Comparison of ENCODE assay signal across 18 cellular contexts in the genomic region with DNA sequence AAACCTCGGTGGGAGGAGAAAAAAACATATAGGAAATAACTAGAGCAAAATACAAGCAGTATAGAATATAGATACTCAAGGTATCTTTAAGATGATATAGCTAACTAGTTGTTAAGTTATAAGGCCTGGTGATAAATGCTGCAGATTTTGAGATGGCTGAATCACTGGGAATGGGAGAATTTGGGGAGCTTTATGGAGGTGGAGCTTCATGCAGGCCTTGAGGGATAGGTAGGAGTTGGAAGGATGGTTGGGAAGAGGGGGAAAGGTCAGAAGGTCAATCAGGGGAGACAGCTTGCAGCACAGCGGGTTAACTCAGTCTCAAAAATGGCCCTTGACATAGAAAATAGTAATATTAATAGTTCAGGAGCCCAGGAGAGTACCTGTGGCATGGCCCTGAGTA.
"Had no signal": no experiment of that assay in that cellular context is flagged by ENCODE, and none has a peak within 500 bp of the region (broad histone marks: within the 10 kb centered on the region; RNA-seq: fewer than 3 reads in every experiment).

No MANE protein-coding gene starts in this region.

- H3K27me3 ChIP-seq: dorsolateral prefrontal cortex, foreskin keratinocyte, hepatocyte, tibial nerve had no signal

- H3K27me3 Mint-ChIP-seq: activated CD4-positive, alpha-beta memory T cell treated with anti-CD3 and anti-CD28 coated beads, Interleukin-2, amount 10 ng/mL, durations not matched to agents 7 days and 5 days; activated CD4-positive, alpha-beta T cell treated with anti-CD3 and anti-CD28 coated beads for 36 hours; activated CD8-positive, alpha-beta memory T cell treated with anti-CD3 and anti-CD28 coated beads, Interleukin-2, amount 10 ng/mL, durations not matched to agents 7 days and 5 days had no signal

- DNase-seq: activated CD4-positive, alpha-beta memory T cell treated with anti-CD3 and anti-CD28 coated beads, Interleukin-2, amount 10 ng/mL, durations not matched to agents 7 days and 5 days; activated CD4-positive, alpha-beta T cell treated with anti-CD3 and anti-CD28 coated beads for 36 hours; activated CD8-positive, alpha-beta memory T cell treated with anti-CD3 and anti-CD28 coated beads, Interleukin-2, amount 10 ng/mL, durations not matched to agents 7 days and 5 days; dorsolateral prefrontal cortex; foreskin keratinocyte; left cardiac atrium; occipital lobe; right cardiac atrium had no signal

- H3K36me3 Mint-ChIP-seq: activated CD8-positive, alpha-beta memory T cell treated with anti-CD3 and anti-CD28 coated beads, Interleukin-2, amount 10 ng/mL, durations not matched to agents 7 days and 5 days; activated naive CD8-positive, alpha-beta T cell; natural killer cell treated with Interleukin-12 subunit alpha and Interleukin-12 subunit beta and Interleukin-15 and Interleukin-18, amount 100 ng/mL, for 72 hours had no signal

- H3K27ac ChIP-seq: dorsolateral prefrontal cortex, foreskin keratinocyte, hepatocyte, prostate gland had no signal

- H3K4me1 ChIP-seq: prostate gland had no signal

- H3K4me2 ChIP-seq: hepatocyte had no signal

- H3K27ac Mint-ChIP-seq: activated CD4-positive, alpha-beta memory T cell treated with anti-CD3 and anti-CD28 coated beads, Interleukin-2, amount 10 ng/mL, durations not matched to agents 7 days and 5 days; activated CD4-positive, alpha-beta T cell treated with anti-CD3 and anti-CD28 coated beads for 36 hours; activated CD8-positive, alpha-beta memory T cell treated with anti-CD3 and anti-CD28 coated beads, Interleukin-2, amount 10 ng/mL, durations not matched to agents 7 days and 5 days; activated naive CD8-positive, alpha-beta T cell; natural killer cell treated with Interleukin-12 subunit alpha and Interleukin-12 subunit beta and Interleukin-15 and Interleukin-18, amount 100 ng/mL, for 72 hours; stimulated activated naive CD8-positive, alpha-beta T cell treated with anti-CD3 and anti-CD28 coated beads, Interleukin-15, Interleukin-2, amounts not matched to agents 100 ng/mL and 50 ng/mL, for 24 hours; T-helper 2 cell treated with Interferon-gamma antibody and Interleukin-4, amounts not matched to agents 5 μg/mL and 100 μg/mL, for 36 hours had no signal

- ATAC-seq: activated CD4-positive, alpha-beta T cell treated with anti-CD3 and anti-CD28 coated beads for 36 hours; activated CD8-positive, alpha-beta memory T cell treated with anti-CD3 and anti-CD28 coated beads, Interleukin-2, amount 10 ng/mL, durations not matched to agents 7 days and 5 days; foreskin keratinocyte; left cardiac atrium; natural killer cell treated with Interleukin-12 subunit alpha and Interleukin-12 subunit beta and Interleukin-15 and Interleukin-18, amount 100 ng/mL, for 72 hours had no signal

- FAIRE-seq: colon, islet of Langerhans, TTC549 had no signal

- H3K4me3 Mint-ChIP-seq: activated CD4-positive, alpha-beta memory T cell treated with anti-CD3 and anti-CD28 coated beads, Interleukin-2, amount 10 ng/mL, durations not matched to agents 7 days and 5 days; activated CD4-positive, alpha-beta T cell treated with anti-CD3 and anti-CD28 coated beads for 36 hours; activated CD8-positive, alpha-beta memory T cell treated with anti-CD3 and anti-CD28 coated beads, Interleukin-2, amount 10 ng/mL, durations not matched to agents 7 days and 5 days; activated naive CD8-positive, alpha-beta T cell; natural killer cell treated with Interleukin-12 subunit alpha and Interleukin-12 subunit beta and Interleukin-15 and Interleukin-18, amount 100 ng/mL, for 72 hours; stimulated activated naive CD8-positive, alpha-beta T cell treated with anti-CD3 and anti-CD28 coated beads, Interleukin-15, Interleukin-2, amounts not matched to agents 100 ng/mL and 50 ng/mL, for 24 hours; T-helper 2 cell treated with Interferon-gamma antibody and Interleukin-4, amounts not matched to agents 5 μg/mL and 100 μg/mL, for 36 hours had no signal

- H3K9me3 Mint-ChIP-seq: activated CD4-positive, alpha-beta memory T cell treated with anti-CD3 and anti-CD28 coated beads, Interleukin-2, amount 10 ng/mL, durations not matched to agents 7 days and 5 days; natural killer cell treated with Interleukin-12 subunit alpha and Interleukin-12 subunit beta and Interleukin-15 and Interleukin-18, amount 100 ng/mL, for 72 hours; stimulated activated naive CD8-positive, alpha-beta T cell treated with anti-CD3 and anti-CD28 coated beads, Interleukin-15, Interleukin-2, amounts not matched to agents 100 ng/mL and 50 ng/mL, for 24 hours; T-helper 2 cell treated with Interferon-gamma antibody and Interleukin-4, amounts not matched to agents 5 μg/mL and 100 μg/mL, for 36 hours had no signal

- H3K9me3 ChIP-seq: prostate gland, tibial nerve had no signal

- H3K36me3 ChIP-seq: prostate gland had no signal

- H2AFZ ChIP-seq: hepatocyte had no signal

- H3K4me3 ChIP-seq: dorsolateral prefrontal cortex, hepatocyte, prostate gland, tibial nerve had no signal
